ENCODE assay signal across 23 cellular contexts in genomic region chrX:46169808-46170207, GRCh38.
"Had no signal": no experiment of that assay in that cellular context is flagged by ENCODE, and none has a peak within 500 bp of the region (broad histone marks: within the 10 kb centered on the region; RNA-seq: fewer than 3 reads in every experiment).

No MANE protein-coding gene starts in this region.

- H3K4me3 Mint-ChIP-seq: naive B cell, nephron had no signal

- ATAC-seq: left colon, left ventricle myocardium superior, pancreas, right cardiac atrium had no signal

- H3K36me3 ChIP-seq: esophagus muscularis mucosa, pancreas, stomach, thoracic aorta, transverse colon had no signal

- H3K27ac Mint-ChIP-seq: naive B cell, nephron, progenitor cell of endocrine pancreas had no signal

- H3K27me3 ChIP-seq: esophagus muscularis mucosa, hepatocyte, stomach, transverse colon had no signal

- H3K27me3 Mint-ChIP-seq: naive B cell, progenitor cell of endocrine pancreas had no signal

- H3K4me3 ChIP-seq: esophagus muscularis mucosa, hepatocyte, lung, pancreas, stomach, thoracic aorta, transverse colon had no signal

- H3K36me3 Mint-ChIP-seq: naive B cell had no signal

- H3K27ac ChIP-seq: epithelial cell of prostate, esophagus muscularis mucosa, hepatocyte, pancreas, stomach, transverse colon had no signal

- H3K9me3 ChIP-seq: pancreas, thoracic aorta, transverse colon had no signal

- DNase-seq: effector memory CD4-positive, alpha-beta T cell; foreskin fibroblast; left colon; left ventricle myocardium superior; mesendoderm; naive B cell; occipital lobe; pancreas; right cardiac atrium; small intestine; stimulated activated CD4-positive, alpha-beta T cell treated with anti-CD3 and anti-CD28 coated beads, Interleukin-12 subunit alpha, Interleukin-12 subunit beta, amount 100 ng/mL, for 4 hours; stimulated activated naive CD4-positive, alpha-beta T cell; stomach; substantia nigra; transverse colon had no signal

- H3K4me1 ChIP-seq: pancreas, stomach, transverse colon had no signal

- H3K4me1 Mint-ChIP-seq: naive B cell, nephron had no signal

- FAIRE-seq: endometrium, pancreas, small intestine had no signal
